ENCODE assay signal across 8 cellular contexts in genomic region chr16:4313563-4314531, GRCh38. TPM values are rescaled to one million over a fixed set of nuclear protein-coding genes. Genes with fewer than 3 reads are reported as not detected.
DNase-seq lines count a peak whose midpoint lies in the region; ATAC-seq and TF ChIP-seq lines count a peak whose summit lies in the region.

No MANE protein-coding gene starts in this region.

- ATAC-seq in CD4-positive, CD25-positive, alpha-beta regulatory T cell (ENCODE audit: low read depth in 2 of 2), result no peak
- ATAC-seq in GM21619 (IDR thresholded peaks at IDR 0.05; ENCODE audit: unreplicated experiment) (peak; percentile 33), HG02840 (IDR thresholded peaks at IDR 0.05; ENCODE audit: low FRiP score, unreplicated experiment) (no peak)

- H3K9me3 ChIP-seq in CD4-positive, CD25-positive, alpha-beta regulatory T cell (ENCODE audit: control insufficient read depth in 2 of 2, low read length in 2 of 2), result no peaks in the 10 kb centered on the region

- peak; percentile 56 for TF ChIP-seq CTCF in fibroblast of the aortic adventitia (IDR thresholded peaks at IDR 0.05; ENCODE audit: insufficient read depth, low read length)
- TF ChIP-seq CTCF in retinal pigment epithelial cell (conservative IDR thresholded peaks at IDR 0.05; ENCODE audit: low read depth, low read length), result peak; percentile 75

- H3K4me3 Mint-ChIP-seq in CD4-positive, CD25-positive, alpha-beta regulatory T cell, result peak overlapping the region; percentile 32 to 96 (median 90)

- peaks cover 4 to 14% (median 7%) of the 10 kb centered on the region in 4 donors for H3K4me1 Mint-ChIP-seq in CD4-positive, CD25-positive, alpha-beta regulatory T cell

- H3K27me3 Mint-ChIP-seq in CD4-positive, CD25-positive, alpha-beta regulatory T cell, result peaks cover 18% of the 10 kb centered on the region

- H3K4me1 ChIP-seq in CD4-positive, CD25-positive, alpha-beta regulatory T cell (ENCODE audit: control insufficient read depth, insufficient read depth, low read length, poor library complexity, severe bottlenecking), result peaks cover 23% of the 10 kb centered on the region

- peaks cover 0 to 2% (median 0%) of the 10 kb centered on the region in 7 donors for H3K9me3 Mint-ChIP-seq in CD4-positive, CD25-positive, alpha-beta regulatory T cell

- peak in 1 of 3 donors; percentile 39 for DNase-seq in CD4-positive, CD25-positive, alpha-beta regulatory T cell
- peak; percentile 46 for DNase-seq in SK-MEL-5 (ENCODE audit: low read depth, low spot score)
- DNase-seq in fibroblast of the aortic adventitia (ENCODE audit: low read depth), result peak; percentile 31
- no peak for DNase-seq in retinal pigment epithelial cell (ENCODE audit: low read depth)
- DNase-seq in HCEC 1CT, result no peak
- DNase-seq in HPDE6-E6E7 (ENCODE audit: extremely low spot score), result no peak

- peak overlapping the region in 1 of 3 donors; percentile 71 for H3K27ac Mint-ChIP-seq in CD4-positive, CD25-positive, alpha-beta regulatory T cell

- H3K36me3 Mint-ChIP-seq in CD4-positive, CD25-positive, alpha-beta regulatory T cell, result no peaks in the 10 kb centered on the region

- in situ Hi-C loops in SK-MEL-5 (cut with HindIII; ENCODE audit: low pct_unique_long_range_greater_than_20kb, low sequenced_read_pairs), result no loop called here

- H3K27me3 ChIP-seq in CD4-positive, CD25-positive, alpha-beta regulatory T cell (ENCODE audit: control insufficient read depth, insufficient read depth, low read length), result peaks cover 6% of the 10 kb centered on the region

- H3K4me3 ChIP-seq in CD4-positive, CD25-positive, alpha-beta regulatory T cell (ENCODE audit: low read depth, low read length), result no peak overlapping the region
- H3K4me3 ChIP-seq in fibroblast of the aortic adventitia (ENCODE audit: low read depth, low read length) (no peak overlapping the region), retinal pigment epithelial cell (ENCODE audit: low read length) (peak overlapping the region; percentile 4)

- no peak overlapping the region for H3K27ac ChIP-seq in CD4-positive, CD25-positive, alpha-beta regulatory T cell (ENCODE audit: insufficient read depth, low read length, poor library complexity, severe bottlenecking)

- no peaks in the 10 kb centered on the region for H3K36me3 ChIP-seq in CD4-positive, CD25-positive, alpha-beta regulatory T cell (ENCODE audit: control insufficient read depth, insufficient read depth, low read length)

RNA-seq across cellular contexts. Expression of gene GLIS2, which starts 2.0 kb away (rescaled TPM):
- total RNA-seq in CD4-positive, CD25-positive, alpha-beta regulatory T cell, result not detected
- under 1 TPM in 1 of 4 donors, not detected in 3; 0.03 TPM for polyA plus RNA-seq in CD4-positive, CD25-positive, alpha-beta regulatory T cell
- total RNA-seq in SK-MEL-5 (2014; rRNA removed; shearing (Covaris generic)), result 0.18 TPM in 1 of 2 replicates, not detected in the other
- 2.4 and 2.8 TPM in 2 replicates for polyA plus RNA-seq in SK-MEL-5 (2015; cell fraction: cytosol; rRNA removed)
- 0.53 and 1.2 TPM in 2 replicates for polyA plus RNA-seq in SK-MEL-5 (2015; cell fraction: nucleus; rRNA removed)
- 3.3 and 6.6 TPM in 2 replicates for total RNA-seq in fibroblast of the aortic adventitia (ENCODE audit: low replicate concordance)

RNA-seq across cellular contexts. Expression of gene PAM16, which starts 37.3 kb away (rescaled TPM):
- total RNA-seq in CD4-positive, CD25-positive, alpha-beta regulatory T cell, result 39.6 TPM
- 10 to 100 TPM; 26.2 to 44.9 (median 40.1) TPM for polyA plus RNA-seq in CD4-positive, CD25-positive, alpha-beta regulatory T cell
- 49.8 and 57.1 TPM in 2 replicates for total RNA-seq in SK-MEL-5 (2014; rRNA removed; shearing (Covaris generic))
- polyA plus RNA-seq in SK-MEL-5 (2015; cell fraction: cytosol; rRNA removed), result 72.0 and 86.5 TPM in 2 replicates
- polyA plus RNA-seq in SK-MEL-5 (2015; cell fraction: nucleus; rRNA removed), result 15.1 and 26.4 TPM in 2 replicates
- total RNA-seq in fibroblast of the aortic adventitia (ENCODE audit: low replicate concordance), result 5.0 and 20.2 TPM in 2 replicates

RNA-seq across cellular contexts. Expression of gene TFAP4, which starts 41.0 kb away (rescaled TPM):
- 11.2 TPM for total RNA-seq in CD4-positive, CD25-positive, alpha-beta regulatory T cell
- polyA plus RNA-seq in CD4-positive, CD25-positive, alpha-beta regulatory T cell, result 1 to 10 TPM in 2 of 4 donors, under 1 TPM in 2; 0.64 to 1.3 (median 1.0) TPM
- 14.8 and 20.5 TPM in 2 replicates for total RNA-seq in SK-MEL-5 (2014; rRNA removed; shearing (Covaris generic))
- 17.7 and 19.2 TPM in 2 replicates for polyA plus RNA-seq in SK-MEL-5 (2015; cell fraction: cytosol; rRNA removed)
- 26.3 and 36.2 TPM in 2 replicates for polyA plus RNA-seq in SK-MEL-5 (2015; cell fraction: nucleus; rRNA removed)
- 5.5 and 10.6 TPM in 2 replicates for total RNA-seq in fibroblast of the aortic adventitia (ENCODE audit: low replicate concordance)

RNA-seq across cellular contexts. Expression of gene VASN, which starts 57.8 kb away (rescaled TPM):
- total RNA-seq in CD4-positive, CD25-positive, alpha-beta regulatory T cell, result 0.57 TPM
- under 1 TPM in 1 of 4 donors, not detected in 3; 0.14 TPM for polyA plus RNA-seq in CD4-positive, CD25-positive, alpha-beta regulatory T cell
- 0.03 and 0.35 TPM in 2 replicates for total RNA-seq in SK-MEL-5 (2014; rRNA removed; shearing (Covaris generic))
- polyA plus RNA-seq in SK-MEL-5 (2015; cell fraction: cytosol; rRNA removed), result 0.62 and 0.77 TPM in 2 replicates
- not detected in 2 replicates for polyA plus RNA-seq in SK-MEL-5 (2015; cell fraction: nucleus; rRNA removed)
- total RNA-seq in fibroblast of the aortic adventitia (ENCODE audit: low replicate concordance), result 130 and 136 TPM in 2 replicates

Comparison
In these comparisons a context has a peak if more than half of its experiments do, and no peak if none do; other contexts are left out.
1. DNase-seq: peak in SK-MEL-5 (single experiment) and fibroblast of the aortic adventitia (single experiment); none in retinal pigment epithelial cell (single experiment), HCEC 1CT (single experiment) and HPDE6-E6E7 (single experiment).